In genomic region chr3:9079674-9080073, GRCh38 we compare ENCODE assay signal across 1 cellular context.
TF ChIP-seq lines count a peak whose summit lies in the region.

No MANE protein-coding gene starts in this region.

TF ChIP-seq in H1, 55 proteins besides CTCF, POLR2A, EP300 and RAD21:
- TF ChIP-seq SIN3A (conservative IDR thresholded peaks at IDR 0.05 in 1 of 2, IDR thresholded peaks at IDR 0.05 in 1 of 2; ENCODE audit: low read depth in 1 of 2, low read length in 2 of 2) (no peak), GTF2F1 (IDR thresholded peaks at IDR 0.05; ENCODE audit: borderline replicate concordance, low read depth, low read length) (no peak), CEBPB (IDR thresholded peaks at IDR 0.05; ENCODE audit: low read depth, low read length) (no peak)
